ENCODE assay signal across 1 cellular context in the genomic region with DNA sequence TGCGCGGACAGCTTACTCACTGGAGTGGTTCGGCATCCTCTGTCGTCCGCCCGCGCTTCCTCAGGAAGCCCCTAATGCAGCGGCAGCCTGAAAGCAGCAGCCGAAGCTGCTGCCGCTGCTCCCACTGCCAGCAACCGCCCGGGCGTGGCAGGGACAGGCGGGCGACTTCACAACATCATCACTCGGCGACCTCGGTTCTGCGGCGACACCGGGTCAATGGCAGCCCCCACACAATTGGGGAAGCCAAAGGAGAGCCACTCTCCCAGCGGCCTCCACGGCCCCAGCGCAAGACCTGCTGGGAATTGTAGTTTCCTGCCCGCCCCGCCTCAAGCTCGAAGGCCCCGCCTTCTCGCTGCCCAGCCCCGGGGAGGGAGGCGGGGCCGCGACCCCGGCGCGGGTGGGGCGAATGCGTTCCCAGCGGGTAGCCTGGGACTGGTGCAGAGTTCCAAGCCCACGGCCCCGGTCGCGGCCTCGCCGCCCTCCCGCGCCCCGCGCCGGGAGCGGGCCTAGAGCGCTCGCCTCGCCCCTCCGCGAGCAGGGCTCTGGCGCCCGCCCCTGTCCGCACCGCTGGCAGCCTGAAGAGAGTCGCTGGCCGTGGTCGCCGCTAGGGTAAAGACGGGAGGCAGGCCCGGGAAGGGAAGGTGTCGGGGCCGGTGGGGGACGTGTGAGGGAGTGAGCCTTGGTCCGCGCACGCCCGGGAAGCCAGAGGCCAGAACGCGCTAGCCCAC.
TF ChIP-seq lines count a peak whose summit lies in the region.

A gene with protein sequence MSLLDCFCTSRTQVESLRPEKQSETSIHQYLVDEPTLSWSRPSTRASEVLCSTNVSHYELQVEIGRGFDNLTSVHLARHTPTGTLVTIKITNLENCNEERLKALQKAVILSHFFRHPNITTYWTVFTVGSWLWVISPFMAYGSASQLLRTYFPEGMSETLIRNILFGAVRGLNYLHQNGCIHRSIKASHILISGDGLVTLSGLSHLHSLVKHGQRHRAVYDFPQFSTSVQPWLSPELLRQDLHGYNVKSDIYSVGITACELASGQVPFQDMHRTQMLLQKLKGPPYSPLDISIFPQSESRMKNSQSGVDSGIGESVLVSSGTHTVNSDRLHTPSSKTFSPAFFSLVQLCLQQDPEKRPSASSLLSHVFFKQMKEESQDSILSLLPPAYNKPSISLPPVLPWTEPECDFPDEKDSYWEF (plus strand): TSS at position 411 of the 728 bp plus-strand sequence. CDS start 3,101 bp downstream, outside the sequence.
A gene with protein sequence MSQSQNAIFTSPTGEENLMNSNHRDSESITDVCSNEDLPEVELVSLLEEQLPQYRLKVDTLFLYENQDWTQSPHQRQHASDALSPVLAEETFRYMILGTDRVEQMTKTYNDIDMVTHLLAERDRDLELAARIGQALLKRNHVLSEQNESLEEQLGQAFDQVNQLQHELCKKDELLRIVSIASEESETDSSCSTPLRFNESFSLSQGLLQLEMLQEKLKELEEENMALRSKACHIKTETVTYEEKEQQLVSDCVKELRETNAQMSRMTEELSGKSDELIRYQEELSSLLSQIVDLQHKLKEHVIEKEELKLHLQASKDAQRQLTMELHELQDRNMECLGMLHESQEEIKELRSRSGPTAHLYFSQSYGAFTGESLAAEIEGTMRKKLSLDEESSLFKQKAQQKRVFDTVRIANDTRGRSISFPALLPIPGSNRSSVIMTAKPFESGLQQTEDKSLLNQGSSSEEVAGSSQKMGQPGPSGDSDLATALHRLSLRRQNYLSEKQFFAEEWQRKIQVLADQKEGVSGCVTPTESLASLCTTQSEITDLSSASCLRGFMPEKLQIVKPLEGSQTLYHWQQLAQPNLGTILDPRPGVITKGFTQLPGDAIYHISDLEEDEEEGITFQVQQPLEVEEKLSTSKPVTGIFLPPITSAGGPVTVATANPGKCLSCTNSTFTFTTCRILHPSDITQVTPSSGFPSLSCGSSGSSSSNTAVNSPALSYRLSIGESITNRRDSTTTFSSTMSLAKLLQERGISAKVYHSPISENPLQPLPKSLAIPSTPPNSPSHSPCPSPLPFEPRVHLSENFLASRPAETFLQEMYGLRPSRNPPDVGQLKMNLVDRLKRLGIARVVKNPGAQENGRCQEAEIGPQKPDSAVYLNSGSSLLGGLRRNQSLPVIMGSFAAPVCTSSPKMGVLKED (minus strand): TSS at position 129 of the 728 bp plus-strand sequence. CDS start 30,951 bp downstream, outside the sequence.

TF ChIP-seq in HepG2, 621 proteins besides CTCF, POLR2A, EP300 and RAD21 (continued from another document and continues in another):
- peak; percentile 71 for TF ChIP-seq MYNN (CRISPR knock-in tag; IDR thresholded peaks at IDR 0.05; ENCODE audit: low read depth)
- peak; percentile 97 for TF ChIP-seq HCFC1 (IDR thresholded peaks at IDR 0.05; ENCODE audit: low read depth, low read length)
- TF ChIP-seq, protein P1, sequence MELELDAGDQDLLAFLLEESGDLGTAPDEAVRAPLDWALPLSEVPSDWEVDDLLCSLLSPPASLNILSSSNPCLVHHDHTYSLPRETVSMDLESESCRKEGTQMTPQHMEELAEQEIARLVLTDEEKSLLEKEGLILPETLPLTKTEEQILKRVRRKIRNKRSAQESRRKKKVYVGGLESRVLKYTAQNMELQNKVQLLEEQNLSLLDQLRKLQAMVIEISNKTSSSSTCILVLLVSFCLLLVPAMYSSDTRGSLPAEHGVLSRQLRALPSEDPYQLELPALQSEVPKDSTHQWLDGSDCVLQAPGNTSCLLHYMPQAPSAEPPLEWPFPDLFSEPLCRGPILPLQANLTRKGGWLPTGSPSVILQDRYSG (CRISPR knock-in tag; IDR thresholded peaks at IDR 0.05), result peak; percentile 83
- 0 out of 2 replicates have a peak, but pooled peaks have one; percentile 6 for TF ChIP-seq ZMYM3 (CRISPR knock-in tag; IDR thresholded peaks at IDR 0.05)
- 0 out of 2 replicates have a peak, but pooled peaks have one; percentile 52 for TF ChIP-seq ZNF263 (CRISPR knock-in tag; IDR thresholded peaks at IDR 0.05)
- TF ChIP-seq REL (CRISPR knock-in tag; conservative IDR thresholded peaks at IDR 0.05), result 0 out of 2 replicates have a peak, but pooled peaks have one; percentile 82
- TF ChIP-seq, protein P2, sequence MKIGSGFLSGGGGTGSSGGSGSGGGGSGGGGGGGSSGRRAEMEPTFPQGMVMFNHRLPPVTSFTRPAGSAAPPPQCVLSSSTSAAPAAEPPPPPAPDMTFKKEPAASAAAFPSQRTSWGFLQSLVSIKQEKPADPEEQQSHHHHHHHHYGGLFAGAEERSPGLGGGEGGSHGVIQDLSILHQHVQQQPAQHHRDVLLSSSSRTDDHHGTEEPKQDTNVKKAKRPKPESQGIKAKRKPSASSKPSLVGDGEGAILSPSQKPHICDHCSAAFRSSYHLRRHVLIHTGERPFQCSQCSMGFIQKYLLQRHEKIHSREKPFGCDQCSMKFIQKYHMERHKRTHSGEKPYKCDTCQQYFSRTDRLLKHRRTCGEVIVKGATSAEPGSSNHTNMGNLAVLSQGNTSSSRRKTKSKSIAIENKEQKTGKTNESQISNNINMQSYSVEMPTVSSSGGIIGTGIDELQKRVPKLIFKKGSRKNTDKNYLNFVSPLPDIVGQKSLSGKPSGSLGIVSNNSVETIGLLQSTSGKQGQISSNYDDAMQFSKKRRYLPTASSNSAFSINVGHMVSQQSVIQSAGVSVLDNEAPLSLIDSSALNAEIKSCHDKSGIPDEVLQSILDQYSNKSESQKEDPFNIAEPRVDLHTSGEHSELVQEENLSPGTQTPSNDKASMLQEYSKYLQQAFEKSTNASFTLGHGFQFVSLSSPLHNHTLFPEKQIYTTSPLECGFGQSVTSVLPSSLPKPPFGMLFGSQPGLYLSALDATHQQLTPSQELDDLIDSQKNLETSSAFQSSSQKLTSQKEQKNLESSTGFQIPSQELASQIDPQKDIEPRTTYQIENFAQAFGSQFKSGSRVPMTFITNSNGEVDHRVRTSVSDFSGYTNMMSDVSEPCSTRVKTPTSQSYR (CRISPR knock-in tag; IDR thresholded peaks at IDR 0.05; ENCODE audit: borderline replicate concordance), result peak; percentile 82
- TF ChIP-seq TBP (CRISPR knock-in tag; IDR thresholded peaks at IDR 0.05), result 0 out of 2 replicates have a peak, but pooled peaks have one; percentile 57
- peak; percentile 82; the same call in 1 of the 2 replicates for TF ChIP-seq ZBTB38 (CRISPR knock-in tag; IDR thresholded peaks at IDR 0.05)
- TF ChIP-seq POLR2AphosphoS2 (IDR thresholded peaks at IDR 0.05; ENCODE audit: low read depth, low read length), result no peak
- TF ChIP-seq NFKBIZ (CRISPR knock-in tag; IDR thresholded peaks at IDR 0.05), result peak; percentile 69; the same call in 1 of the 2 replicates
- peak; percentile 94 for TF ChIP-seq ZNF761 (CRISPR knock-in tag; conservative IDR thresholded peaks at IDR 0.05)
- peak; percentile 72 for TF ChIP-seq LCORL (IDR thresholded peaks at IDR 0.05)
- TF ChIP-seq LCORL (CRISPR knock-in tag; IDR thresholded peaks at IDR 0.05), result peak; percentile 99
- TF ChIP-seq CENPT (CRISPR knock-in tag; IDR thresholded peaks at IDR 0.05; ENCODE audit: low read depth), result no peak; the same call in 1 of the 2 replicates
- TF ChIP-seq MAFG (CRISPR knock-in tag; IDR thresholded peaks at IDR 0.05), result no peak
- TF ChIP-seq ZNF264 (CRISPR knock-in tag; IDR thresholded peaks at IDR 0.05), result peak; percentile 8; the same call in 1 of the 2 replicates
- TF ChIP-seq KLF13 (CRISPR knock-in tag; IDR thresholded peaks at IDR 0.05), result no peak
- TF ChIP-seq, protein P3, sequence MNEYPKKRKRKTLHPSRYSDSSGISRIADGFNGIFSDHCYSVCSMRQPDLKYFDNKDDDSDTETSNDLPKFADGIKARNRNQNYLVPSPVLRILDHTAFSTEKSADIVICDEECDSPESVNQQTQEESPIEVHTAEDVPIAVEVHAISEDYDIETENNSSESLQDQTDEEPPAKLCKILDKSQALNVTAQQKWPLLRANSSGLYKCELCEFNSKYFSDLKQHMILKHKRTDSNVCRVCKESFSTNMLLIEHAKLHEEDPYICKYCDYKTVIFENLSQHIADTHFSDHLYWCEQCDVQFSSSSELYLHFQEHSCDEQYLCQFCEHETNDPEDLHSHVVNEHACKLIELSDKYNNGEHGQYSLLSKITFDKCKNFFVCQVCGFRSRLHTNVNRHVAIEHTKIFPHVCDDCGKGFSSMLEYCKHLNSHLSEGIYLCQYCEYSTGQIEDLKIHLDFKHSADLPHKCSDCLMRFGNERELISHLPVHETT (CRISPR knock-in tag; conservative IDR thresholded peaks at IDR 0.05), result peak; percentile 99
- TF ChIP-seq SMAD3 (CRISPR knock-in tag; IDR thresholded peaks at IDR 0.05), result peak; percentile 88
- TF ChIP-seq ZNF720 (CRISPR knock-in tag; IDR thresholded peaks at IDR 0.05), result no peak
- TF ChIP-seq GLI4 (CRISPR knock-in tag; IDR thresholded peaks at IDR 0.05; ENCODE audit: borderline replicate concordance), result 0 out of 2 replicates have a peak, but pooled peaks have one; percentile 22
- no peak for TF ChIP-seq ZNF367 (CRISPR knock-in tag; IDR thresholded peaks at IDR 0.05; ENCODE audit: borderline replicate concordance)
- TF ChIP-seq BHLHE40 (IDR thresholded peaks at IDR 0.05; ENCODE audit: low read length), result peak; percentile 4
- TF ChIP-seq ZNF143 (CRISPR knock-in tag; IDR thresholded peaks at IDR 0.05), result peak; percentile 94
- TF ChIP-seq, protein P4, sequence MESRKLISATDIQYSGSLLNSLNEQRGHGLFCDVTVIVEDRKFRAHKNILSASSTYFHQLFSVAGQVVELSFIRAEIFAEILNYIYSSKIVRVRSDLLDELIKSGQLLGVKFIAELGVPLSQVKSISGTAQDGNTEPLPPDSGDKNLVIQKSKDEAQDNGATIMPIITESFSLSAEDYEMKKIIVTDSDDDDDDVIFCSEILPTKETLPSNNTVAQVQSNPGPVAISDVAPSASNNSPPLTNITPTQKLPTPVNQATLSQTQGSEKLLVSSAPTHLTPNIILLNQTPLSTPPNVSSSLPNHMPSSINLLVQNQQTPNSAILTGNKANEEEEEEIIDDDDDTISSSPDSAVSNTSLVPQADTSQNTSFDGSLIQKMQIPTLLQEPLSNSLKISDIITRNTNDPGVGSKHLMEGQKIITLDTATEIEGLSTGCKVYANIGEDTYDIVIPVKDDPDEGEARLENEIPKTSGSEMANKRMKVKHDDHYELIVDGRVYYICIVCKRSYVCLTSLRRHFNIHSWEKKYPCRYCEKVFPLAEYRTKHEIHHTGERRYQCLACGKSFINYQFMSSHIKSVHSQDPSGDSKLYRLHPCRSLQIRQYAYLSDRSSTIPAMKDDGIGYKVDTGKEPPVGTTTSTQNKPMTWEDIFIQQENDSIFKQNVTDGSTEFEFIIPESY (CRISPR knock-in tag; IDR thresholded peaks at IDR 0.05), result no peak; the same call in 1 of the 2 replicates
- TF ChIP-seq CHD4 (IDR thresholded peaks at IDR 0.05; ENCODE audit: borderline replicate concordance, low read length), result no peak
- TF ChIP-seq DPF2 (CRISPR knock-in tag; IDR thresholded peaks at IDR 0.05; ENCODE audit: borderline replicate concordance, low read depth), result no peak
- no peak for TF ChIP-seq GTF3A (CRISPR knock-in tag; conservative IDR thresholded peaks at IDR 0.05)
- no peak for TF ChIP-seq CBX1 (IDR thresholded peaks at IDR 0.05; ENCODE audit: low read depth)
- TF ChIP-seq, protein P5, sequence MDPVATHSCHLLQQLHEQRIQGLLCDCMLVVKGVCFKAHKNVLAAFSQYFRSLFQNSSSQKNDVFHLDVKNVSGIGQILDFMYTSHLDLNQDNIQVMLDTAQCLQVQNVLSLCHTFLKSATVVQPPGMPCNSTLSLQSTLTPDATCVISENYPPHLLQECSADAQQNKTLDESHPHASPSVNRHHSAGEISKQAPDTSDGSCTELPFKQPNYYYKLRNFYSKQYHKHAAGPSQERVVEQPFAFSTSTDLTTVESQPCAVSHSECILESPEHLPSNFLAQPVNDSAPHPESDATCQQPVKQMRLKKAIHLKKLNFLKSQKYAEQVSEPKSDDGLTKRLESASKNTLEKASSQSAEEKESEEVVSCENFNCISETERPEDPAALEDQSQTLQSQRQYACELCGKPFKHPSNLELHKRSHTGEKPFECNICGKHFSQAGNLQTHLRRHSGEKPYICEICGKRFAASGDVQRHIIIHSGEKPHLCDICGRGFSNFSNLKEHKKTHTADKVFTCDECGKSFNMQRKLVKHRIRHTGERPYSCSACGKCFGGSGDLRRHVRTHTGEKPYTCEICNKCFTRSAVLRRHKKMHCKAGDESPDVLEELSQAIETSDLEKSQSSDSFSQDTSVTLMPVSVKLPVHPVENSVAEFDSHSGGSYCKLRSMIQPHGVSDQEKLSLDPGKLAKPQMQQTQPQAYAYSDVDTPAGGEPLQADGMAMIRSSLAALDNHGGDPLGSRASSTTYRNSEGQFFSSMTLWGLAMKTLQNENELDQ (CRISPR knock-in tag; IDR thresholded peaks at IDR 0.05; ENCODE audit: borderline replicate concordance), result no peak
- peak; percentile 65 for TF ChIP-seq ZNF777 (CRISPR knock-in tag; IDR thresholded peaks at IDR 0.05)
- TF ChIP-seq, protein P6, sequence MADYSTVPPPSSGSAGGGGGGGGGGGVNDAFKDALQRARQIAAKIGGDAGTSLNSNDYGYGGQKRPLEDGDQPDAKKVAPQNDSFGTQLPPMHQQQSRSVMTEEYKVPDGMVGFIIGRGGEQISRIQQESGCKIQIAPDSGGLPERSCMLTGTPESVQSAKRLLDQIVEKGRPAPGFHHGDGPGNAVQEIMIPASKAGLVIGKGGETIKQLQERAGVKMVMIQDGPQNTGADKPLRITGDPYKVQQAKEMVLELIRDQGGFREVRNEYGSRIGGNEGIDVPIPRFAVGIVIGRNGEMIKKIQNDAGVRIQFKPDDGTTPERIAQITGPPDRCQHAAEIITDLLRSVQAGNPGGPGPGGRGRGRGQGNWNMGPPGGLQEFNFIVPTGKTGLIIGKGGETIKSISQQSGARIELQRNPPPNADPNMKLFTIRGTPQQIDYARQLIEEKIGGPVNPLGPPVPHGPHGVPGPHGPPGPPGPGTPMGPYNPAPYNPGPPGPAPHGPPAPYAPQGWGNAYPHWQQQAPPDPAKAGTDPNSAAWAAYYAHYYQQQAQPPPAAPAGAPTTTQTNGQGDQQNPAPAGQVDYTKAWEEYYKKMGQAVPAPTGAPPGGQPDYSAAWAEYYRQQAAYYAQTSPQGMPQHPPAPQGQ (CRISPR knock-in tag; IDR thresholded peaks at IDR 0.05; ENCODE audit: borderline replicate concordance), result no peak
- TF ChIP-seq, protein P7, sequence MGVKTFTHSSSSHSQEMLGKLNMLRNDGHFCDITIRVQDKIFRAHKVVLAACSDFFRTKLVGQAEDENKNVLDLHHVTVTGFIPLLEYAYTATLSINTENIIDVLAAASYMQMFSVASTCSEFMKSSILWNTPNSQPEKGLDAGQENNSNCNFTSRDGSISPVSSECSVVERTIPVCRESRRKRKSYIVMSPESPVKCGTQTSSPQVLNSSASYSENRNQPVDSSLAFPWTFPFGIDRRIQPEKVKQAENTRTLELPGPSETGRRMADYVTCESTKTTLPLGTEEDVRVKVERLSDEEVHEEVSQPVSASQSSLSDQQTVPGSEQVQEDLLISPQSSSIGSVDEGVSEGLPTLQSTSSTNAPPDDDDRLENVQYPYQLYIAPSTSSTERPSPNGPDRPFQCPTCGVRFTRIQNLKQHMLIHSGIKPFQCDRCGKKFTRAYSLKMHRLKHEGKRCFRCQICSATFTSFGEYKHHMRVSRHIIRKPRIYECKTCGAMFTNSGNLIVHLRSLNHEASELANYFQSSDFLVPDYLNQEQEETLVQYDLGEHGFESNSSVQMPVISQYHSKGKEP (CRISPR knock-in tag; IDR thresholded peaks at IDR 0.05), result no peak
- TF ChIP-seq MTF2 (CRISPR knock-in tag; IDR thresholded peaks at IDR 0.05; ENCODE audit: borderline replicate concordance), result peak; percentile 93; the same call in 1 of the 2 replicates
